In the genomic region with DNA sequence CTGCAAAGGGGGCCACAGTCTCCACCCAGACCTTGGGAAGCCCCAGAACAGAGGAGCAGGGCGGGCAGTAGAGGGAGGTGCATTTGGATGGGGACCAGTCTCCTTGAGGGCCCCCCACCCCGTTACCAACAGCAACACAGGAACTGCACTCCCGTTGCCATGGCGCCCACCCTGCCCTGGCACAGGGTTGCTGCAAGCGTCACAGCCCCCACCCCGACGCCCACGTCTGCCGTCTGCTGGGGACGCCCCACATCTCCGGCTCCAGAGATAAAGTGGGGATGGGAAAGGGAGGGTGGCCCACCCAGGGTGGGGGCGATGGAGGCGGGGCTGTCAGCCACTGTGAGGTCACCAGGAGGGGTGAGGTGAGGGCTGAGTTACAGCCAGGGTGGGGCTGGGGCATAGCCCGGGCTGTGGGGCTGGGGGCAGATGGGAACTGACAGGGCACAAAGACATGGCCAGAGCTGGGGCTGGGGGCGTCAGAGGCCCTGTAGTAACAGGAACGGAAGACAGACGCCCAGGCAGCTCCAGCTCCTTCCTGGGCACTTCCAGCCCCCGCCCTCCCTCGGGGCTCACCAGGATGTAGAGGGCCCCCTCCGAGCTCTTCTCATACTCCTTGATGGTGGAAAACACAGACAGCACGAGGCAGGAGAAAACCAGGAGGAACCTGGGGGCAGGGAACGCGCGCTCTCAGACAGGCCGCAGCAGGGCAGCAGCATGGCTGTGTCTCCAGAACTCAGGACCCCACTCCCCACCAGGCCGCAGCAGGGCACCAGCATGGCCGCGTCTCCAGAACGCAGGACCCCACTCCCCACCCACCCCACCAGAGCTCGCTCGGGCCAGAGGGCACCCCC, we compare ENCODE assay signal across 23 cellular contexts. TPM values are rescaled to one million over a fixed set of nuclear protein-coding genes. Genes with fewer than 3 reads are reported as not detected.
"Had no signal": no experiment of that assay in that cellular context is flagged by ENCODE, and none has a peak within 500 bp of the region (broad histone marks: within the 10 kb centered on the region; RNA-seq: fewer than 3 reads in every experiment).

No MANE protein-coding gene starts in this region.

- H3K4me1 ChIP-seq: breast epithelium, gastrocnemius medialis, left ventricle myocardium inferior, tibial artery had no signal

- H3K27ac ChIP-seq: breast epithelium, gastrocnemius medialis, neutrophil, skin epidermis, tibial artery had no signal

- H3K9me3 ChIP-seq: breast epithelium, gastrocnemius medialis, left ventricle myocardium inferior, mucosa of descending colon, neutrophil, tibial artery had no signal

- DNase-seq: activated CD4-positive, alpha-beta memory T cell treated with anti-CD3 and anti-CD28 coated beads, Interleukin-2, amount 10 ng/mL, durations not matched to agents 7 days and 5 days; activated CD4-positive, alpha-beta T cell treated with anti-CD3 and anti-CD28 coated beads for 4 hours; activated CD8-positive, alpha-beta memory T cell treated with anti-CD3 and anti-CD28 coated beads, Interleukin-2, amount 50 U/mL, for 4 hours; activated gamma-delta T cell treated with Interleukin-2 at 50 U/mL for 16 hours; activated T-cell treated with anti-CD3 and anti-CD28 coated beads, Interleukin-2, amount 50 U/mL, for 72 hours; aorta; endodermal cell; erythroblast; gastrocnemius medialis; islet precursor cell; left ventricle myocardium inferior; mucosa of descending colon; naive thymus-derived CD4-positive, alpha-beta T cell; stimulated activated CD4-positive, alpha-beta T cell treated with anti-CD3 and anti-CD28 coated beads, Interleukin-15, amount 100 ng/mL, for 24 hours; stimulated activated CD4-positive, alpha-beta T cell treated with anti-CD3 and anti-CD28 coated beads, Interleukin-4, amount 100 ng/mL, for 1 hour; stimulated activated naive B cell treated with anti-CD40 and anti-IgM and Interleukin-4, amounts not matched to agents 10 μg/mL and 1 μg/mL and 100 μg/mL, for 72 hours; T-helper 2 cell; tibial artery had no signal

- H3K36me3 ChIP-seq: breast epithelium, gastrocnemius medialis, left ventricle myocardium inferior, neutrophil, tibial artery had no signal

- H3K4me3 ChIP-seq: breast epithelium, gastrocnemius medialis, left ventricle myocardium inferior, mucosa of descending colon, skin epidermis, tibial artery had no signal

RNA-seq across cellular contexts. Expression of gene KCNQ2, which starts 26.1 kb away (rescaled TPM):
- total RNA-seq: activated CD4-positive, alpha-beta memory T cell treated with anti-CD3 and anti-CD28 coated beads, Interleukin-2, amount 10 ng/mL, durations not matched to agents 7 days and 5 days; aorta; breast epithelium; chondrocyte; dermis microvascular lymphatic vessel endothelial cell; gastrocnemius medialis had no signal
